In genomic region chr5:43582082-43583005, GRCh38 we compare ENCODE assay signal across 24 cellular contexts.
"Had no signal": no experiment of that assay in that cellular context is flagged by ENCODE, and none has a peak within 500 bp of the region (broad histone marks: within the 10 kb centered on the region; RNA-seq: fewer than 3 reads in every experiment).

No MANE protein-coding gene starts in this region.

- H3K4me1 ChIP-seq: breast epithelium had no signal

- H3K27me3 ChIP-seq: breast epithelium had no signal

- H3K4me2 ChIP-seq: PC-9 had no signal

- H3K4me3 Mint-ChIP-seq: activated B cell treated with CpG ODN at 0.5 μM for 24 hours; activated CD4-positive, alpha-beta T cell treated with anti-CD3 and anti-CD28 coated beads, Interleukin-2, amount 10 ng/mL, durations not matched to agents 24 days and 14 days; activated T-cell treated with anti-CD3 and anti-CD28 coated beads, Interleukin-2, amount 50 U/mL, for 72 hours had no signal

- H2AFZ ChIP-seq: PC-9 had no signal

- H3K36me3 ChIP-seq: breast epithelium had no signal

- H3K4me1 Mint-ChIP-seq: activated B cell treated with CpG ODN at 0.5 μM for 24 hours; activated CD4-positive, alpha-beta T cell treated with anti-CD3 and anti-CD28 coated beads, Interleukin-2, amount 10 ng/mL, durations not matched to agents 24 days and 14 days had no signal

- H3K27me3 Mint-ChIP-seq: activated B cell treated with CpG ODN at 0.5 μM for 24 hours; activated CD4-positive, alpha-beta T cell treated with anti-CD3 and anti-CD28 coated beads, Interleukin-2, amount 10 ng/mL, durations not matched to agents 24 days and 14 days had no signal

- H3K27ac ChIP-seq: breast epithelium, PC-9 had no signal

- H3K9me3 ChIP-seq: breast epithelium had no signal

- H3K4me3 ChIP-seq: breast epithelium, PC-9 had no signal

- DNase-seq: activated B cell treated with CpG ODN at 0.5 μM for 24 hours; activated CD4-positive, alpha-beta T cell treated with anti-CD3 and anti-CD28 coated beads for 1 hour; activated CD4-positive, alpha-beta T cell treated with anti-CD3 and anti-CD28 coated beads, Interleukin-2, amount 10 ng/mL, durations not matched to agents 24 days and 14 days; activated CD4-positive, alpha-beta T cell treated with anti-CD3 and anti-CD28 coated beads, Interleukin-2, amount 50 U/mL, for 48 hours; activated gamma-delta T cell treated with Interleukin-2 at 50 U/mL for 16 hours; activated naive CD4-positive, alpha-beta T cell treated with anti-CD3 and anti-CD28 coated beads, Interleukin-2, amount 50 U/mL, for 16 hours; activated T-cell treated with anti-CD3 and anti-CD28 coated beads for 4 hours; activated T-cell treated with anti-CD3 and anti-CD28 coated beads, Interleukin-2, amount 50 U/mL, for 72 hours; aorta; caudate nucleus; Kasumi-1; KBM-7; NCI-H1105 treated with DMSO at 0.1 percent for 48 hours; NCI-H1436 treated with DMSO at 0.1 percent for 48 hours; NCI-H187; NCI-H2081; NCI-H510A treated with DMSO at 0.1 percent for 48 hours; NCI-H748 treated with DMSO at 0.1 percent for 48 hours; PC-9; SHP77 treated with DMSO at 0.1 percent for 48 hours; T-helper 2 cell; T1000 had no signal

- ATAC-seq: activated T-cell treated with anti-CD3 and anti-CD28 coated beads, Interleukin-2, amount 50 U/mL, for 72 hours had no signal

- H3K9me3 Mint-ChIP-seq: activated B cell treated with CpG ODN at 0.5 μM for 24 hours; activated CD4-positive, alpha-beta T cell treated with anti-CD3 and anti-CD28 coated beads, Interleukin-2, amount 10 ng/mL, durations not matched to agents 24 days and 14 days; activated T-cell treated with anti-CD3 and anti-CD28 coated beads, Interleukin-2, amount 50 U/mL, for 72 hours; activated T-helper 2 cell treated with anti-CD3 and anti-CD28 coated beads, Interferon-gamma antibody, Interleukin-2, Interleukin-4, amounts not matched to agents 10 μg/mL and 5 μg/mL and 100 μg/mL, durations not matched to agents 14 hours and 24 hours and 36 hours had no signal

- H3K27ac Mint-ChIP-seq: activated B cell treated with CpG ODN at 0.5 μM for 24 hours; activated CD4-positive, alpha-beta T cell treated with anti-CD3 and anti-CD28 coated beads, Interleukin-2, amount 10 ng/mL, durations not matched to agents 24 days and 14 days; activated T-cell treated with anti-CD3 and anti-CD28 coated beads, Interleukin-2, amount 50 U/mL, for 72 hours; activated T-helper 2 cell treated with anti-CD3 and anti-CD28 coated beads, Interferon-gamma antibody, Interleukin-2, Interleukin-4, amounts not matched to agents 10 μg/mL and 5 μg/mL and 100 μg/mL, durations not matched to agents 14 hours and 24 hours and 36 hours had no signal
